Comparison of ENCODE assay signal across 23 cellular contexts in the genomic region with DNA sequence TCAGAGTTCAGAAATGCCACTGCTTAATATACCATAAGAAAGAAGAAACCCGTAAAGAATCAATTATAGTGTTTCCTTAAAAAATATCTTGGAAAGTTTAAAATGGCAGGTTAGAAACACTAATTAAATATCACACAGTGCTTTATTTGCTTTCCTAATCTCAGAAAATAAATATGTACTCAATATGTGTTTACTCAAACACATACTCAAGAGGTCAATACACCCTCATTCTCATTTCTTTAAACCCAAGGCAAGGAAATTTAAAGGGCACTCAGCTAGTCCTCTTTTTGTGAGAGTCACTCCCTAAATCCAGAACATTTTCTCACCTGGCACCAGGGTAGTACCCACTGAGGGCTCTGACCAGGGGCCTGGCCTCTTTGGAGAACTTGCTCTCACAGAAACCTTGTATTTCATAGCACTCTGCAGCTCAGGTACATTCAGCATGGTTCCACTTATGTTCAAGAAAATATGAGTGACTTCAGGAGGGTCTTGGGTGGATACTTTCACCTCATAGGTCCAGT. TPM values are rescaled to one million over a fixed set of nuclear protein-coding genes. Genes with fewer than 3 reads are reported as not detected.
DNase-seq lines count a peak whose midpoint lies in the region; ATAC-seq and TF ChIP-seq lines count a peak whose summit lies in the region.
"Had no signal": no experiment of that assay in that cellular context is flagged by ENCODE, and none has a peak within 500 bp of the region (broad histone marks: within the 10 kb centered on the region; RNA-seq: fewer than 3 reads in every experiment).

No MANE protein-coding gene starts in this region.

- no peak overlapping the region for H3K4me3 ChIP-seq in left lung
- no peak overlapping the region for H3K4me3 ChIP-seq in lower lobe of right lung
- no peak overlapping the region for H3K4me3 ChIP-seq in upper lobe of right lung
- H3K4me3 ChIP-seq in GM23248, result no peak overlapping the region
- H3K4me3 ChIP-seq: BLaER1, GM12878, GM23338 had no signal

- TF ChIP-seq CTCF in left lung (IDR thresholded peaks at IDR 0.05) (no peak), lower lobe of right lung (IDR thresholded peaks at IDR 0.05) (no peak), upper lobe of right lung (IDR thresholded peaks at IDR 0.05) (no peak)

- no peaks in the 10 kb centered on the region for H4K20me1 ChIP-seq in GM23248 (ENCODE audit: insufficient read depth)
- H4K20me1 ChIP-seq: BLaER1 had no signal

- H3F3A ChIP-seq in GM23248 (ENCODE audit: insufficient read depth), result no peaks in the 10 kb centered on the region

- no peak overlapping the region for H3K4me2 ChIP-seq in GM23248 (ENCODE audit: unreplicated experiment)
- H3K4me2 ChIP-seq: BLaER1, GM23338 had no signal

- H3K27me3 ChIP-seq in left lung (no peaks in the 10 kb centered on the region), lower lobe of right lung (ENCODE audit: low read depth) (no peaks in the 10 kb centered on the region), upper lobe of right lung (no peaks in the 10 kb centered on the region), GM23248 (replicated peaks; ENCODE audit: insufficient read depth) (no peaks in the 10 kb centered on the region)
- H3K27me3 ChIP-seq: BLaER1 had no signal

- H2AFZ ChIP-seq in GM23248, result no peak overlapping the region
- H2AFZ ChIP-seq: GM23338 had no signal

- no peaks in the 10 kb centered on the region for H3K79me2 ChIP-seq in GM23248 (ENCODE audit: insufficient read depth)

- H3K4me1 ChIP-seq in left lung (no peaks in the 10 kb centered on the region), lower lobe of right lung (peaks cover 9% of the 10 kb centered on the region), upper lobe of right lung (peaks cover 6% of the 10 kb centered on the region), GM23248 (ENCODE audit: insufficient read depth) (no peaks in the 10 kb centered on the region)
- H3K4me1 ChIP-seq: BLaER1 had no signal

- no peak overlapping the region for H3K9ac ChIP-seq in GM23248
- H3K9ac ChIP-seq: BLaER1 had no signal

- peak; percentile 79 for ATAC-seq in left lung
- ATAC-seq in lower lobe of right lung, result peak; percentile 79 to 82
- ATAC-seq in upper lobe of right lung, result peak; percentile 75
- ATAC-seq in GM18907 (IDR thresholded peaks at IDR 0.05; ENCODE audit: unreplicated experiment), result no peak
- ATAC-seq in GM21717 (IDR thresholded peaks at IDR 0.05; ENCODE audit: unreplicated experiment), result no peak
- ATAC-seq: GM12878, GM23338 had no signal

- H3K9me2 ChIP-seq in GM23248 (ENCODE audit: insufficient read depth), result no peaks in the 10 kb centered on the region

- in situ Hi-C loops in GM23248 (cut with MboI), result no loop called here

- intact Hi-C loops in left lung (cut with DNase I) (no loop called here), lower lobe of right lung (cut with DNase I) (no loop called here), upper lobe of right lung (cut with DNase I) (no loop called here)

- 91 to 92% methylated on average over 1 of the region's 1 CpG for WGBS in GM23248 (ENCODE audit: low coverage in 1 of 2, low lambda C conversion rate in 2 of 2, missing lambda C conversion rate in 2 of 2), 2 experiments

- H3K27ac ChIP-seq in left lung (peak overlapping the region in 1 of 2 donors; percentile 23), lower lobe of right lung (no peak overlapping the region), upper lobe of right lung (no peak overlapping the region), GM23248 (no peak overlapping the region)
- H3K27ac ChIP-seq: 22Rv1, BLaER1, HL-60 had no signal

- no peaks in the 10 kb centered on the region for H3K36me3 ChIP-seq in left lung
- H3K36me3 ChIP-seq in lower lobe of right lung, result no peaks in the 10 kb centered on the region
- no peaks in the 10 kb centered on the region for H3K36me3 ChIP-seq in upper lobe of right lung
- H3K36me3 ChIP-seq in GM23248 (ENCODE audit: low read depth), result no peaks in the 10 kb centered on the region
- H3K36me3 ChIP-seq: BLaER1 had no signal

- peak; percentile 27 for DNase-seq in DMS53 (lab: John Stamatoyannopoulos, UW)
- no peak for DNase-seq in DMS53 treated with DMSO at 0.1 percent for 48 hours (lab: John Stamatoyannopoulos, UW; ENCODE audit: unreplicated experiment)
- no peak for DNase-seq in left lung
- no peak for DNase-seq in lower lobe of right lung
- DNase-seq in upper lobe of right lung, result no peak
- DNase-seq in GM23248, result no peak
- DNase-seq: CD4-positive, alpha-beta memory T cell; DMS153; DND-41; EL; HCEC 1CT; IMR-90 had no signal

- H3K9me3 ChIP-seq in left lung, result no peaks in the 10 kb centered on the region
- no peaks in the 10 kb centered on the region for H3K9me3 ChIP-seq in lower lobe of right lung
- H3K9me3 ChIP-seq in upper lobe of right lung, result no peaks in the 10 kb centered on the region
- H3K9me3 ChIP-seq in GM23248 (ENCODE audit: low read depth), result no peaks in the 10 kb centered on the region
- H3K9me3 ChIP-seq: BLaER1 had no signal

RNA-seq across cellular contexts. Expression of gene ROS1, which starts 38.2 kb away (rescaled TPM):
- total RNA-seq in left lung (100 to 1,000 TPM in 1 of 2 donors, 10 to 100 TPM in 1; 80.2 to 305 TPM), lower lobe of right lung (151 TPM), upper lobe of right lung (163 TPM)
- 0.43 and 0.76 TPM in 2 replicates for total RNA-seq in GM23248 (2014; rRNA removed; shearing (Covaris generic))
- polyA plus RNA-seq in GM23248 (2016; fragmentation: Nextera tagmentation; extraction: Ambion mirVana), result 0.16 and 0.20 TPM in 2 replicates
- total RNA-seq: A673; CD4-positive, alpha-beta memory T cell; G401; GM23338 had no signal
- polyA plus RNA-seq: AG04450; CD14-positive monocyte; CD4-positive, alpha-beta memory T cell; GM23338 had no signal

Comparison
In these comparisons a context has a peak if more than half of its experiments do, and no peak if none do; other contexts are left out.
1. ATAC-seq: peak in left lung (single experiment), lower lobe of right lung (2 of 2) and upper lobe of right lung (single experiment); none in GM18907 (single experiment) and GM21717 (single experiment).
2. RNA of gene ROS1, which starts 38.2 kb away (total RNA-seq): 80.2 to 305 TPM in left lung, 163 TPM in upper lobe of right lung (single experiment) and 151 TPM in lower lobe of right lung (single experiment); 0.43 to 0.76 TPM in GM23248; every median in the first group is over 10 times any median in the second.